ENCODE assay signal across 24 cellular contexts in the genomic region with DNA sequence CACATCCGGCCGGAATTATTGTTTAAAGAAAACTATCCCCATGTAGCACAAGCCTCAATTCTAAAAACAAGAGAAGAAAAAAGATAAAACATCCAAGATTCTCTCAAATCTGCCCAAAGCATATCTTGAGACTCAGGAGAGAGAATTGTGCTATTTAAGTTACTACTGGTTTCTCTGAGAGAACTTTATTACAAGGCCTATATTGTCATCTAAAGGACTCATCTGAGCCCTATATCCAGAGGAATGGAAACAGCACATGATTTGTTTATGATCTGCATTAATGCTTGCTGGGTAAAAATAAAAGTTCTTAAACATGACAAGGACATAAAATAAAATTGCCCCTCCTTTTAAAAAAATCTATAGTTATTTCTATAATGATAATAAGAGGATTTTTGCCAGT. TPM values are rescaled to one million over a fixed set of nuclear protein-coding genes. Genes with fewer than 3 reads are reported as not detected.
"Had no signal": no experiment of that assay in that cellular context is flagged by ENCODE, and none has a peak within 500 bp of the region (broad histone marks: within the 10 kb centered on the region; RNA-seq: fewer than 3 reads in every experiment).

No MANE protein-coding gene starts in this region.

- H3K27me3 ChIP-seq: gastrocnemius medialis, heart right ventricle, spleen, tibial nerve, upper lobe of right lung, vagina had no signal

- DNase-seq: effector memory CD4-positive, alpha-beta T cell; gastrocnemius medialis; heart right ventricle; immature natural killer cell; left cardiac atrium; left ventricle myocardium inferior; lower lobe of right lung; midbrain; nephron progenitor cell; spleen; stimulated activated CD4-positive, alpha-beta T cell treated with anti-CD3 and anti-CD28 coated beads, Interleukin-15, amount 100 ng/mL, for 24 hours; stimulated activated CD4-positive, alpha-beta T cell treated with anti-CD3 and anti-CD28 coated beads, Interleukin-1b, Interleukin-23, amount 100 ng/mL, for 48 hours; stimulated activated CD4-positive, alpha-beta T cell treated with anti-CD3 and anti-CD28 coated beads, Interleukin-4, amount 100 ng/mL, for 24 hours had no signal

- H3K4me1 ChIP-seq: gastrocnemius medialis, spleen, vagina had no signal

- H3K4me1 Mint-ChIP-seq: immature natural killer cell, memory B cell, nephron progenitor cell had no signal

- H3K9me3 ChIP-seq: gastrocnemius medialis, heart right ventricle, left ventricle myocardium inferior, lower lobe of right lung, spleen, tibial nerve, upper lobe of right lung, vagina had no signal

- H3K4me3 ChIP-seq: gastrocnemius medialis, heart right ventricle, left ventricle myocardium inferior, lower lobe of right lung, spleen, tibial nerve, upper lobe of right lung, vagina had no signal

- H3K27ac Mint-ChIP-seq: immature natural killer cell; memory B cell; nephron progenitor cell; stimulated activated memory B cell treated with anti-CD40 and anti-IgM and Interleukin-4, amounts not matched to agents 10 μg/mL and 1 μg/mL and 100 μg/mL, for 72 hours; stimulated activated naive CD8-positive, alpha-beta T cell treated with anti-CD3 and anti-CD28 coated beads, Interleukin-15, Interleukin-2, amounts not matched to agents 100 ng/mL and 50 ng/mL, for 24 hours had no signal

- H3K27me3 Mint-ChIP-seq: memory B cell; stimulated activated memory B cell treated with anti-CD40 and anti-IgM and Interleukin-4, amounts not matched to agents 10 μg/mL and 1 μg/mL and 100 μg/mL, for 72 hours; stimulated activated naive CD8-positive, alpha-beta T cell treated with anti-CD3 and anti-CD28 coated beads, Interleukin-15, Interleukin-2, amounts not matched to agents 100 ng/mL and 50 ng/mL, for 24 hours had no signal

- H3K9me3 Mint-ChIP-seq: memory B cell; nephron progenitor cell; stimulated activated memory B cell treated with anti-CD40 and anti-IgM and Interleukin-4, amounts not matched to agents 10 μg/mL and 1 μg/mL and 100 μg/mL, for 72 hours had no signal

- H3K27ac ChIP-seq: gastrocnemius medialis, heart right ventricle, left ventricle myocardium inferior, lower lobe of right lung, spleen, tibial nerve, upper lobe of right lung, vagina had no signal

- H3K4me3 Mint-ChIP-seq: immature natural killer cell; memory B cell; nephron progenitor cell; stimulated activated memory B cell treated with anti-CD40 and anti-IgM and Interleukin-4, amounts not matched to agents 10 μg/mL and 1 μg/mL and 100 μg/mL, for 72 hours; stimulated activated naive CD8-positive, alpha-beta T cell treated with anti-CD3 and anti-CD28 coated beads, Interleukin-15, Interleukin-2, amounts not matched to agents 100 ng/mL and 50 ng/mL, for 24 hours had no signal

- H3K36me3 ChIP-seq: gastrocnemius medialis, heart right ventricle, left ventricle myocardium inferior, lower lobe of right lung, spleen, tibial nerve, upper lobe of right lung, vagina had no signal

- FAIRE-seq: endometrium, keratinocyte had no signal

- ATAC-seq: esophagus mucosa; gastrocnemius medialis; heart right ventricle; left cardiac atrium; lower lobe of right lung; sciatic nerve; stimulated activated memory B cell treated with anti-CD40 and anti-IgM and Interleukin-4, amounts not matched to agents 10 μg/mL and 1 μg/mL and 100 μg/mL, for 72 hours; upper lobe of right lung had no signal

RNA-seq across cellular contexts. Expression of a gene that starts 25.0 kb away (rescaled TPM):
- total RNA-seq: esophagus mucosa, pulmonary artery endothelial cell had no signal
- polyA plus RNA-seq: keratinocyte had no signal
